ENCODE assay signal across 9 cellular contexts in the genomic region with DNA sequence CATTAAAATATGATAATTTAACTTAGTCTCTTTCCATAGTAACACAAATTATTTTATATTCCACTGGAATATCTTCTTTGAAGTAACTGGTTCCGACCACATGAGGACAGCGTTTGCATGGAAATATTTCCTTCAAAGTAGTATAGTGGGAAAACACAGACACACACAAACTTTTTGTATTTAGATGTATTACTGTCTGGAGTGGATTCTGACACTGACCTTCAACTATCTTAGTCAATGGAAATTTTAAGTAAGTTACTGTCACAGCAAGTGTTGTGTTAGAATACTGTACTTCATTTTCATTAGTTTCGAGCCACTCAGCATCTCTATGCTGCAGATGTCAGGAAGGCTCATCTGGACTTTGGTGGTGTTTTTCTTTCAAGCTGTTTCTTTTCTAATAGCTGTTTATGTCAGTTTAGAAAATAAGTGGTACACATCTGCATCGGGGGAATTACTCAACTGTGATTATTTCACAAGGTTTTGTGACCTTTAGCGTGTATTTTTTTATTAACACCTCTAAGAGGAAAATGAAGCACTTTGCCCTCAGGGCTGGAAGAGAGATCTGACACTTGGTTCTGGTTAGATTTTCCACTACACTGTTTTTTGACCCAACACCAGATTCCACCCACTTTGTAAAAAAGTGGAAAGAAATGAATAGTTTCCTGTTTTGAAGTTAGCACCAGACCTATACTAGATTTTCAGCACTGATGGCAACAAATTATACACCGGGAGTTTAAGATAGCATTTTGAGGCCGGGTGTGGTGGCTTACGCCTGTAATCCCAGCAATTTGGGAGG. TPM values are rescaled to one million over a fixed set of nuclear protein-coding genes. Genes with fewer than 3 reads are reported as not detected.
A peak's percentile ranks its signal among the peaks of the same experiment; 100 is the strongest.
DNase-seq lines count a peak whose midpoint lies in the region; ATAC-seq and TF ChIP-seq lines count a peak whose summit lies in the region.
"Had no signal": no experiment of that assay in that cellular context is flagged by ENCODE, and none has a peak within 500 bp of the region (broad histone marks: within the 10 kb centered on the region; RNA-seq: fewer than 3 reads in every experiment).

No MANE protein-coding gene starts in this region.

- peak; percentile 89 for TF ChIP-seq RAD21 in SK-N-SH (IDR thresholded peaks at IDR 0.05; ENCODE audit: low read length)

- H4K20me1 ChIP-seq in SK-N-SH (ENCODE audit: insufficient read depth), result no peaks in the 10 kb centered on the region

- no peak overlapping the region for H3K4me3 ChIP-seq in cardiac muscle cell
- H3K4me3 ChIP-seq in SK-N-SH (ENCODE audit: low read depth in 2 of 2, low read length in 1 of 2), result no peak overlapping the region
- no peak overlapping the region for H3K4me3 ChIP-seq in gastroesophageal sphincter
- no peak overlapping the region for H3K4me3 ChIP-seq in upper lobe of right lung

- H2AFZ ChIP-seq in SK-N-SH (ENCODE audit: low read depth), result no peak overlapping the region

- peaks cover 9 to 10% of the 10 kb centered on the region in 2 donors for H3K27me3 Mint-ChIP-seq in stimulated activated naive B cell treated with anti-CD40 and anti-IgM and Interleukin-4, amounts not matched to agents 10 μg/mL and 1 μg/mL and 100 μg/mL, for 72 hours
- H3K27me3 Mint-ChIP-seq: dendritic cell treated with granulocyte-macrophage colony-stimulating factor and Interleukin-4, amounts not matched to agents 40 ng/mL and 50 ng/mL, for 4 days had no signal

- CTCF ChIA-PET in SK-N-SH (lab: Yijun Ruan, JAX), result interaction anchor here (0.6 to 1.7 kb wide), 8 partner anchors 10 to 341 kb away, joined by 3 to 24 read pairs (median 4); no protein-coding TSS in a partner anchor

- POLR2A ChIA-PET in SK-N-SH (lab: Yijun Ruan, JAX), result no interaction called here

- no peaks in the 10 kb centered on the region for H3F3A ChIP-seq in SK-N-SH (replicated peaks; ENCODE audit: insufficient read depth)

- TF ChIP-seq EP300 in SK-N-SH (IDR thresholded peaks at IDR 0.05; ENCODE audit: borderline replicate concordance in 1 of 2, low read depth in 1 of 2, low read length in 1 of 2), result no peak
- no peak for TF ChIP-seq EP300 in gastroesophageal sphincter (IDR thresholded peaks at IDR 0.05)

- TF ChIP-seq CTCF in cardiac muscle cell (IDR thresholded peaks at IDR 0.05; ENCODE audit: low read depth, low read length) (peak; percentile 54), SK-N-SH (IDR thresholded peaks at IDR 0.05) (peak; percentile 88), gastroesophageal sphincter (IDR thresholded peaks at IDR 0.05) (peak; percentile 20 to 63 (median 58)), upper lobe of right lung (IDR thresholded peaks at IDR 0.05) (peak; percentile 49)

- 39% methylated on average over 8 of the region's 8 CpGs for WGBS in SK-N-SH (ENCODE audit: low lambda C conversion rate)
- 23 to 48% methylated on average over 5 to 8 of the region's 8 CpGs for WGBS in gastroesophageal sphincter (ENCODE audit: low coverage in 1 of 2), 2 donors

- DNase-seq in cardiac muscle cell (ENCODE audit: low read depth in 1 of 2, low spot score in 1 of 2), result peak; percentile 26 to 61
- DNase-seq in left ventricle myocardium superior, result no peak
- DNase-seq in SK-N-SH, result peak; percentile 21
- DNase-seq in upper lobe of right lung, result no peak
- no peak for DNase-seq in stimulated activated naive B cell treated with anti-CD40 and anti-IgM and Interleukin-4, amounts not matched to agents 10 μg/mL and 1 μg/mL and 100 μg/mL, for 72 hours
- DNase-seq in T-helper 2 cell, result no peak
- DNase-seq in NCI-H146 (lab: John Stamatoyannopoulos, UW), result no peak

- no peak overlapping the region for H3K4me2 ChIP-seq in SK-N-SH

- H3K9me2 ChIP-seq in SK-N-SH, result no peaks in the 10 kb centered on the region

- H3K4me3 Mint-ChIP-seq in stimulated activated naive B cell treated with anti-CD40 and anti-IgM and Interleukin-4, amounts not matched to agents 10 μg/mL and 1 μg/mL and 100 μg/mL, for 72 hours, result no peak overlapping the region
- H3K4me3 Mint-ChIP-seq: dendritic cell treated with granulocyte-macrophage colony-stimulating factor and Interleukin-4, amounts not matched to agents 40 ng/mL and 50 ng/mL, for 4 days had no signal

- H3K36me3 ChIP-seq in cardiac muscle cell (no peaks in the 10 kb centered on the region), SK-N-SH (replicated peaks in 1 of 2; ENCODE audit: control insufficient read depth in 1 of 2, insufficient read depth in 2 of 2, low read length in 1 of 2) (no peaks in the 10 kb centered on the region), gastroesophageal sphincter (no peaks in the 10 kb centered on the region), upper lobe of right lung (no peaks in the 10 kb centered on the region)

- no peaks in the 10 kb centered on the region for H3K36me3 Mint-ChIP-seq in stimulated activated naive B cell treated with anti-CD40 and anti-IgM and Interleukin-4, amounts not matched to agents 10 μg/mL and 1 μg/mL and 100 μg/mL, for 72 hours

- no peaks in the 10 kb centered on the region for H3K4me1 Mint-ChIP-seq in stimulated activated naive B cell treated with anti-CD40 and anti-IgM and Interleukin-4, amounts not matched to agents 10 μg/mL and 1 μg/mL and 100 μg/mL, for 72 hours

- no peak for TF ChIP-seq POLR2A in gastroesophageal sphincter (IDR thresholded peaks at IDR 0.05)

- H3K9me3 ChIP-seq in cardiac muscle cell (ENCODE audit: low read depth) (no peaks in the 10 kb centered on the region), SK-N-SH (no peaks in the 10 kb centered on the region), gastroesophageal sphincter (no peaks in the 10 kb centered on the region), upper lobe of right lung (no peaks in the 10 kb centered on the region)

- intact Hi-C loops in left ventricle myocardium superior (cut with micrococcal nuclease) (loop anchor here (5.0 kb wide), 1 partner anchor 331 kb away; no protein-coding TSS in a partner anchor), upper lobe of right lung (cut with DNase I) (no loop called here)

- H3K9me3 Mint-ChIP-seq in stimulated activated naive B cell treated with anti-CD40 and anti-IgM and Interleukin-4, amounts not matched to agents 10 μg/mL and 1 μg/mL and 100 μg/mL, for 72 hours, result no peaks in the 10 kb centered on the region
- H3K9me3 Mint-ChIP-seq: dendritic cell treated with granulocyte-macrophage colony-stimulating factor and Interleukin-4, amounts not matched to agents 40 ng/mL and 50 ng/mL, for 4 days had no signal

- no peaks in the 10 kb centered on the region for H3K79me2 ChIP-seq in SK-N-SH (ENCODE audit: insufficient read depth)

- H3K4me1 ChIP-seq in cardiac muscle cell (ENCODE audit: low read depth), result no peaks in the 10 kb centered on the region
- H3K4me1 ChIP-seq in SK-N-SH (ENCODE audit: control insufficient read depth in 1 of 2, insufficient read depth in 2 of 2, low read depth in 1 of 2, low read length in 1 of 2), result no peaks in the 10 kb centered on the region; a peak in 1 of 4 replicates
- H3K4me1 ChIP-seq in gastroesophageal sphincter, result no peaks in the 10 kb centered on the region
- no peaks in the 10 kb centered on the region for H3K4me1 ChIP-seq in upper lobe of right lung

- no peak overlapping the region for H3K27ac Mint-ChIP-seq in stimulated activated naive B cell treated with anti-CD40 and anti-IgM and Interleukin-4, amounts not matched to agents 10 μg/mL and 1 μg/mL and 100 μg/mL, for 72 hours
- H3K27ac Mint-ChIP-seq: dendritic cell treated with granulocyte-macrophage colony-stimulating factor and Interleukin-4, amounts not matched to agents 40 ng/mL and 50 ng/mL, for 4 days had no signal

- H3K27me3 ChIP-seq in cardiac muscle cell (no peaks in the 10 kb centered on the region), SK-N-SH (ENCODE audit: insufficient read depth) (no peaks in the 10 kb centered on the region; the same call in 1 of the 2 replicates), gastroesophageal sphincter (no peaks in the 10 kb centered on the region), upper lobe of right lung (no peaks in the 10 kb centered on the region)

- no peak overlapping the region for H3K9ac ChIP-seq in SK-N-SH

- H3K27ac ChIP-seq in cardiac muscle cell (no peak overlapping the region), SK-N-SH (ENCODE audit: low read depth in 2 of 2, low read length in 1 of 2) (no peak overlapping the region), gastroesophageal sphincter (no peak overlapping the region), upper lobe of right lung (no peak overlapping the region)

- ATAC-seq in left ventricle myocardium superior (no peak), gastroesophageal sphincter (no peak), upper lobe of right lung (peak; percentile 49)
- ATAC-seq in stimulated activated naive B cell treated with anti-CD40 and anti-IgM and Interleukin-4, amounts not matched to agents 10 μg/mL and 1 μg/mL and 100 μg/mL, for 72 hours (replicated peaks), result no peak

TF ChIP-seq in SK-N-SH, 30 proteins besides CTCF, POLR2A, EP300 and RAD21:
- TF ChIP-seq SMC3 (IDR thresholded peaks at IDR 0.05; ENCODE audit: low read depth, low read length) (peak; percentile 94), GATA2 (CRISPR knock-in tag; IDR thresholded peaks at IDR 0.05) (no peak)
TF ChIP-seq in SK-N-SH: peak in this region for 1.

RNA-seq across cellular contexts. Expression of gene THOC1, which starts 18.9 kb away (rescaled TPM):
- total RNA-seq in cardiac muscle cell (37.0 and 88.5 TPM in 2 replicates), left ventricle myocardium superior (12.4 TPM), gastroesophageal sphincter (10 to 100 TPM; 17.1 to 84.4 (median 28.9) TPM), upper lobe of right lung (31.1 TPM)
- polyA plus RNA-seq in cardiac muscle cell (46.2 and 76.9 TPM in 2 replicates), SK-N-SH (2012; rRNA removed) (12.3 and 14.4 TPM in 2 replicates)
- polyA plus RNA-seq in SK-N-SH (2012; cell fraction: cytosol; rRNA removed), result 9.3 and 13.7 TPM in 2 replicates
- 21.6 and 52.3 TPM in 2 replicates for polyA plus RNA-seq in SK-N-SH (2012; cell fraction: nucleus; rRNA removed)

Comparison
In these comparisons a context has a peak if more than half of its experiments do, and no peak if none do; other contexts are left out.
1. DNase-seq: peak in cardiac muscle cell (2 of 2) and SK-N-SH (single experiment); none in left ventricle myocardium superior (single experiment), upper lobe of right lung (single experiment), stimulated activated naive B cell treated with anti-CD40 and anti-IgM and Interleukin-4, amounts not matched to agents 10 μg/mL and 1 μg/mL and 100 μg/mL, for 72 hours (single experiment), T-helper 2 cell (0 of 5) and NCI-H146 (single experiment).
2. Peak in every context shown above with its lines, with median percentiles within 50 percentile points of each other: CTCF ChIP-seq.